27 cellular contexts compared by ENCODE assay signal in genomic region chrX:108384783-108385182, GRCh38. TPM values are rescaled to one million over a fixed set of nuclear protein-coding genes. Genes with fewer than 3 reads are reported as not detected.
DNase-seq lines count a peak whose midpoint lies in the region; ATAC-seq and TF ChIP-seq lines count a peak whose summit lies in the region.
"Had no signal": no experiment of that assay in that cellular context is flagged by ENCODE, and none has a peak within 500 bp of the region (broad histone marks: within the 10 kb centered on the region; RNA-seq: fewer than 3 reads in every experiment).

No MANE protein-coding gene starts in this region.

- H3K4me3 Mint-ChIP-seq in endodermal cell = no peak overlapping the region
- H3K4me3 Mint-ChIP-seq: CD14-positive monocyte; CD4-positive, alpha-beta memory T cell; CD4-positive, CD25-positive, alpha-beta regulatory T cell; CD8-positive, alpha-beta memory T cell had no signal

- no peaks in the 10 kb centered on the region for H3K27me3 ChIP-seq in right atrium auricular region
- no peaks in the 10 kb centered on the region for H3K27me3 ChIP-seq in endodermal cell (ENCODE audit: control insufficient read depth, insufficient read depth, low read length, poor library complexity, severe bottlenecking)
- H3K27me3 ChIP-seq in body of pancreas = no peaks in the 10 kb centered on the region
- H3K27me3 ChIP-seq: BE2C had no signal

- peak; percentile 46 for ATAC-seq in left ventricle myocardium superior
- no peak for ATAC-seq in body of pancreas
- ATAC-seq in GM21576 (IDR thresholded peaks at IDR 0.05; ENCODE audit: unreplicated experiment) = no peak
- ATAC-seq in GM18858 (IDR thresholded peaks at IDR 0.05; ENCODE audit: unreplicated experiment) = no peak
- ATAC-seq: GM12878 had no signal

- DNase-seq in left ventricle myocardium superior = no peak
- no peak for DNase-seq in right atrium auricular region (ENCODE audit: low spot score)
- DNase-seq in endodermal cell = no peak
- peak; percentile 18 for DNase-seq in myocyte (ENCODE audit: low read depth)
- no peak for DNase-seq in body of pancreas
- DNase-seq: 8988T; ACHN; BE2C; C1 segment of cervical spinal cord; CD4-positive, alpha-beta memory T cell; CD4-positive, CD25-positive, alpha-beta regulatory T cell; CD8-positive, alpha-beta memory T cell; COR-L47; DMS 273 treated with DMSO at 0.1 percent for 48 hours; DMS153; DMS53; DMS79; DND-41; EL; GDM1 had no signal

- H3K9ac ChIP-seq in endodermal cell (ENCODE audit: extremely low read depth, low read length, poor library complexity, severe bottlenecking) = no peak overlapping the region
- H3K9ac ChIP-seq: BLaER1 had no signal

- WGBS in endodermal cell (ENCODE audit: insufficient coverage in 1 of 2, insufficient read length in 1 of 2), 2 experiments = 80% methylated on average over 1 of the region's 1 CpG; no CpG with 5 or more reads in 1 of the 2 experiments
- 63 to 65% methylated on average over 1 of the region's 1 CpG for WGBS in body of pancreas, 2 donors

- H3K27ac ChIP-seq in right atrium auricular region = no peak overlapping the region
- H3K27ac ChIP-seq in endodermal cell (ENCODE audit: low read depth, low read length) = no peak overlapping the region
- H3K27ac ChIP-seq in body of pancreas = no peak overlapping the region
- H3K27ac ChIP-seq: BLaER1 had no signal

- H3K9me3 Mint-ChIP-seq in endodermal cell = peaks cover 46% of the 10 kb centered on the region
- H3K9me3 Mint-ChIP-seq: CD8-positive, alpha-beta memory T cell had no signal

- H3K27ac Mint-ChIP-seq in endodermal cell = peak overlapping the region; percentile 6
- H3K27ac Mint-ChIP-seq: CD14-positive monocyte; CD4-positive, alpha-beta memory T cell; CD8-positive, alpha-beta memory T cell had no signal

- TF ChIP-seq POLR2A in body of pancreas (IDR thresholded peaks at IDR 0.05) = no peak

- no peak overlapping the region for H3K4me3 ChIP-seq in right atrium auricular region
- no peak overlapping the region for H3K4me3 ChIP-seq in endodermal cell (ENCODE audit: low read length)
- H3K4me3 ChIP-seq in body of pancreas = no peak overlapping the region
- H3K4me3 ChIP-seq: BLaER1, GM12878 had no signal

- H3K4me1 ChIP-seq in right atrium auricular region = no peaks in the 10 kb centered on the region
- no peaks in the 10 kb centered on the region for H3K4me1 ChIP-seq in endodermal cell (ENCODE audit: control insufficient read depth, insufficient read depth, low read length)
- no peaks in the 10 kb centered on the region for H3K4me1 ChIP-seq in body of pancreas
- H3K4me1 ChIP-seq: BE2C, BLaER1 had no signal

- TF ChIP-seq CTCF in right atrium auricular region (IDR thresholded peaks at IDR 0.05) (no peak), endodermal cell (conservative IDR thresholded peaks at IDR 0.05) (no peak), body of pancreas (IDR thresholded peaks at IDR 0.05) (no peak)

- no peaks in the 10 kb centered on the region for H3K36me3 ChIP-seq in right atrium auricular region
- no peaks in the 10 kb centered on the region for H3K36me3 ChIP-seq in endodermal cell (ENCODE audit: control insufficient read depth, insufficient read depth, low read length)
- no peaks in the 10 kb centered on the region for H3K36me3 ChIP-seq in body of pancreas (replicated peaks in 1 of 2; ENCODE audit: insufficient read depth in 1 of 2, low read depth in 2 of 2)
- H3K36me3 ChIP-seq: BE2C, BLaER1 had no signal

- peaks cover 0 to 6% of the 10 kb centered on the region in 2 donors for H3K9me3 ChIP-seq in right atrium auricular region
- H3K9me3 ChIP-seq in endodermal cell (ENCODE audit: control insufficient read depth, low read length) = no peaks in the 10 kb centered on the region
- no peaks in the 10 kb centered on the region for H3K9me3 ChIP-seq in body of pancreas
- H3K9me3 ChIP-seq: BE2C had no signal

- H3K4me1 Mint-ChIP-seq in endodermal cell = peaks cover 19% of the 10 kb centered on the region
- H3K4me1 Mint-ChIP-seq: CD14-positive monocyte; CD4-positive, alpha-beta memory T cell; CD4-positive, CD25-positive, alpha-beta regulatory T cell; CD8-positive, alpha-beta memory T cell had no signal

- no peaks in the 10 kb centered on the region for H3K27me3 Mint-ChIP-seq in endodermal cell (ENCODE audit: insufficient read depth)
- H3K27me3 Mint-ChIP-seq: CD4-positive, CD25-positive, alpha-beta regulatory T cell had no signal

- intact Hi-C loops in left ventricle myocardium superior (cut with micrococcal nuclease) = no loop called here
- intact Hi-C loops in body of pancreas (cut with DNase I) = no loop called here

- peaks cover 62% of the 10 kb centered on the region for H3K36me3 Mint-ChIP-seq in endodermal cell (ENCODE audit: low read depth)
- H3K36me3 Mint-ChIP-seq: CD14-positive monocyte; CD4-positive, alpha-beta memory T cell; CD4-positive, CD25-positive, alpha-beta regulatory T cell; CD8-positive, alpha-beta memory T cell had no signal

RNA-seq across cellular contexts. Expression of gene COL4A6, which starts 53.4 kb away (rescaled TPM):
- total RNA-seq in left ventricle myocardium superior = 9.1 TPM
- 10 to 100 TPM in 1 of 2 donors, 1 to 10 TPM in 1; 4.6 to 17.7 TPM for total RNA-seq in right atrium auricular region
- total RNA-seq in endodermal cell = 100 to 1,000 TPM; 205 to 338 TPM
- 32.1 TPM for polyA plus RNA-seq in endodermal cell (2013, experiment 1 of 2)
- polyA plus RNA-seq in endodermal cell (2013, experiment 2 of 2) = 35.7 TPM
- total RNA-seq in myocyte = 0.27 and 0.47 TPM in 2 replicates
- 1.2 TPM for polyA plus RNA-seq in myocyte (2012)
- under 1 TPM; under 0.01 to 0.52 TPM for total RNA-seq in body of pancreas
- total RNA-seq: A673; CD4-positive, alpha-beta memory T cell; CD4-positive, CD25-positive, alpha-beta regulatory T cell; CD8-positive, alpha-beta memory T cell; G401 had no signal
- polyA plus RNA-seq: CD14-positive monocyte; CD4-positive, alpha-beta memory T cell; CD4-positive, CD25-positive, alpha-beta regulatory T cell; CD8-positive, alpha-beta memory T cell had no signal

RNA-seq across cellular contexts. Expression of gene COL4A5, which starts 54.9 kb away (rescaled TPM):
- total RNA-seq in left ventricle myocardium superior (7.3 TPM), right atrium auricular region (10 to 100 TPM in 1 of 2 donors, 1 to 10 TPM in 1; 6.5 to 35.5 TPM), endodermal cell (100 to 1,000 TPM; 212 to 365 TPM), myocyte (40.0 and 72.2 TPM in 2 replicates), body of pancreas (10 to 100 TPM in 1 of 2 donors, 1 to 10 TPM in 1; 2.3 to 32.0 TPM)
- polyA plus RNA-seq in endodermal cell (2013, experiment 1 of 2) = 58.2 TPM
- 60.1 TPM for polyA plus RNA-seq in endodermal cell (2013, experiment 2 of 2)
- polyA plus RNA-seq in myocyte (2012) = 70.9 TPM
- total RNA-seq: CD4-positive, alpha-beta memory T cell; CD4-positive, CD25-positive, alpha-beta regulatory T cell; CD8-positive, alpha-beta memory T cell had no signal
- polyA plus RNA-seq: CD14-positive monocyte; CD4-positive, alpha-beta memory T cell; CD8-positive, alpha-beta memory T cell had no signal

Comparison
In these comparisons a context has a peak if more than half of its experiments do, and no peak if none do; other contexts are left out.
1. RNA of gene COL4A6, which starts 53.4 kb away (total RNA-seq): 205 to 338 TPM in endodermal cell; 4.6 to 17.7 TPM in right atrium auricular region, 9.1 TPM in left ventricle myocardium superior (single experiment), under 0.01 to 0.52 TPM in body of pancreas and 0.27 to 0.47 TPM in myocyte; every median in the first group is over 10 times any median in the second.